20 cellular contexts compared by ENCODE assay signal in genomic region chr11:20493340-20493739, GRCh38.
DNase-seq lines count a peak whose midpoint lies in the region; ATAC-seq, FAIRE-seq and TF ChIP-seq lines count a peak whose summit lies in the region.
"Had no signal": no experiment of that assay in that cellular context is flagged by ENCODE, and none has a peak within 500 bp of the region (broad histone marks: within the 10 kb centered on the region; RNA-seq: fewer than 3 reads in every experiment).

No MANE protein-coding gene starts in this region.

- no peaks in the 10 kb centered on the region for H3K9me3 Mint-ChIP-seq in activated naive CD4-positive, alpha-beta T cell treated with anti-CD3 and anti-CD28 coated beads, Interleukin-2, amount 10 ng/mL, durations not matched to agents 7 days and 5 days
- H3K9me3 Mint-ChIP-seq: H9, HFFc6 had no signal

- ATAC-seq in body of pancreas = no peak
- ATAC-seq: A549 had no signal

- FAIRE-seq in H54 (lab: Jason Lieb, UNC) = no peak
- FAIRE-seq: A549, RCC 7860 had no signal

- no peaks in the 10 kb centered on the region for H3K9me3 ChIP-seq in body of pancreas
- H3K9me3 ChIP-seq: A549, SJSA1 had no signal

- no peak for TF ChIP-seq CTCF in choroid plexus epithelial cell (conservative IDR thresholded peaks at IDR 0.05; ENCODE audit: low read depth, low read length)
- no peak for TF ChIP-seq CTCF in body of pancreas (IDR thresholded peaks at IDR 0.05)

- H3K36me3 Mint-ChIP-seq in activated naive CD4-positive, alpha-beta T cell treated with anti-CD3 and anti-CD28 coated beads, Interleukin-2, amount 10 ng/mL, durations not matched to agents 7 days and 5 days = peaks cover 16% of the 10 kb centered on the region

- H3K27me3 ChIP-seq in body of pancreas = no peaks in the 10 kb centered on the region
- H3K27me3 ChIP-seq: SJSA1 had no signal

- 76 to 77% methylated on average over 4 of the region's 4 CpGs for WGBS in body of pancreas, 2 donors

- H3K4me1 Mint-ChIP-seq in activated naive CD4-positive, alpha-beta T cell treated with anti-CD3 and anti-CD28 coated beads, Interleukin-2, amount 10 ng/mL, durations not matched to agents 7 days and 5 days = no peaks in the 10 kb centered on the region
- H3K4me1 Mint-ChIP-seq: B cell had no signal

- no peak overlapping the region for H3K4me3 ChIP-seq in choroid plexus epithelial cell (ENCODE audit: low read depth, low read length)
- H3K4me3 ChIP-seq in body of pancreas = no peak overlapping the region
- H3K4me3 ChIP-seq: A549, SJSA1 had no signal

- no peak for TF ChIP-seq POLR2A in body of pancreas (IDR thresholded peaks at IDR 0.05)
- no peak for TF ChIP-seq POLR2A in H54 (IDR thresholded peaks at IDR 0.05; ENCODE audit: low read depth, low read length)

- H3K4me1 ChIP-seq in body of pancreas = peaks cover 3% of the 10 kb centered on the region
- H3K4me1 ChIP-seq: A549, SJSA1 had no signal

- intact Hi-C loops in body of pancreas (cut with DNase I) = no loop called here

- no peaks in the 10 kb centered on the region for H3K27me3 Mint-ChIP-seq in activated naive CD4-positive, alpha-beta T cell treated with anti-CD3 and anti-CD28 coated beads, Interleukin-2, amount 10 ng/mL, durations not matched to agents 7 days and 5 days
- H3K27me3 Mint-ChIP-seq: B cell had no signal

- H3K36me3 ChIP-seq in body of pancreas (replicated peaks in 1 of 2; ENCODE audit: insufficient read depth in 1 of 2, low read depth in 2 of 2) = peaks cover 0 to 3% of the 10 kb centered on the region in 2 donors
- H3K36me3 ChIP-seq: SJSA1 had no signal

- peak overlapping the region; percentile 50 for H3K27ac Mint-ChIP-seq in activated naive CD4-positive, alpha-beta T cell treated with anti-CD3 and anti-CD28 coated beads, Interleukin-2, amount 10 ng/mL, durations not matched to agents 7 days and 5 days
- H3K27ac Mint-ChIP-seq: B cell, H9, HFFc6 had no signal

- no peak for DNase-seq in activated naive CD4-positive, alpha-beta T cell treated with anti-CD3 and anti-CD28 coated beads, Interleukin-2, amount 10 ng/mL, durations not matched to agents 7 days and 5 days
- no peak for DNase-seq in activated naive CD4-positive, alpha-beta T cell treated with anti-CD3 and anti-CD28 coated beads, Interleukin-2, amount 50 U/mL, for 16 hours
- DNase-seq in OCI-M2 (lab: John Stamatoyannopoulos, UW; ENCODE audit: unreplicated experiment) = peak; percentile 44
- DNase-seq in choroid plexus epithelial cell (ENCODE audit: low read depth) = peak; percentile 3
- no peak for DNase-seq in NCI-H526 (lab: John Stamatoyannopoulos, UW)
- DNase-seq in body of pancreas = no peak
- no peak for DNase-seq in H54 (ENCODE audit: insufficient read length, low spot score)
- DNase-seq: DMS79, H9, HFFc6, NCI-H1417 treated with DMSO at 0.1 percent for 48 hours, NCI-H187, NCI-H446, NCI-H526 treated with DMSO at 0.1 percent for 48 hours, T-helper 1 cell had no signal

- CTCF ChIA-PET in activated naive CD4-positive, alpha-beta T cell treated with anti-CD3 and anti-CD28 coated beads, Interleukin-2, amount 10 ng/mL, durations not matched to agents 7 days and 5 days (lab: Charles Lee) = no interaction called here

- no peak overlapping the region for H3K27ac ChIP-seq in body of pancreas
- H3K27ac ChIP-seq: A549, KMS-11, SJSA1 had no signal

- H3K4me3 Mint-ChIP-seq in activated naive CD4-positive, alpha-beta T cell treated with anti-CD3 and anti-CD28 coated beads, Interleukin-2, amount 10 ng/mL, durations not matched to agents 7 days and 5 days = no peak overlapping the region
- H3K4me3 Mint-ChIP-seq: B cell, H9, HFFc6 had no signal

Comparison
In these comparisons a context has a peak if more than half of its experiments do, and no peak if none do; other contexts are left out.
1. DNase-seq: peak in OCI-M2 (single experiment) and choroid plexus epithelial cell (single experiment); none in activated naive CD4-positive, alpha-beta T cell treated with anti-CD3 and anti-CD28 coated beads, Interleukin-2, amount 10 ng/mL, durations not matched to agents 7 days and 5 days (single experiment), activated naive CD4-positive, alpha-beta T cell treated with anti-CD3 and anti-CD28 coated beads, Interleukin-2, amount 50 U/mL, for 16 hours (single experiment), NCI-H526 (0 of 2), body of pancreas (0 of 4) and H54 (single experiment).